In the genomic region with DNA sequence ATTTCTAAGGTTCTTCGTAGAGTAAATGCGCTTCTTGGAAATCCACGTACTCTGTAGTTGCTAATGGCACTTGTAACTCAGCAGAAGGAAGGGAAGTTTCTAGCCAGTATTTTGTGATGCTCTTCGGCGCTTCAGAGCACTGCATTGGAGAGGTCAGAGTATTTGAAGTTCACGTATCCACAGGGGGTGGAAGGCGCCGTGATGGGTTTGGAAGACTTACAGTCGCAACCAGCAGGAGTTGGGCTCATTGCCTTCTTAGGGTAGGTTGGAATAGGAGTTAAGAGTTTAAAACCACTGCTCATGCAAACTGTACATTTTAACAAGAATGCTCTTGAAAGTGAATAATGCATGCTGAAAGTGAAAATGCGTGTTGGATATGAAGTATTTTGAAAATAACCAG, we compare ENCODE assay signal across 15 cellular contexts. TPM values are rescaled to one million over a fixed set of nuclear protein-coding genes. Genes with fewer than 3 reads are reported as not detected.
DNase-seq lines count a peak whose midpoint lies in the region; ATAC-seq, FAIRE-seq and TF ChIP-seq lines count a peak whose summit lies in the region.
"Had no signal": no experiment of that assay in that cellular context is flagged by ENCODE, and none has a peak within 500 bp of the region (broad histone marks: within the 10 kb centered on the region; RNA-seq: fewer than 3 reads in every experiment).

No MANE protein-coding gene starts in this region.

- H3K9me3 Mint-ChIP-seq in activated CD4-positive, alpha-beta T cell treated with anti-CD3 and anti-CD28 coated beads for 36 hours (ENCODE audit: low read depth): no peaks in the 10 kb centered on the region
- H3K9me3 Mint-ChIP-seq in naive B cell: no peaks in the 10 kb centered on the region

- no peak overlapping the region for H2AFZ ChIP-seq in GM12878 (ENCODE audit: control insufficient read depth, low read depth, low read length)

- peak overlapping the region; percentile 68 for H3K4me2 ChIP-seq in GM12878 (ENCODE audit: control insufficient read depth, insufficient read depth)

- peak overlapping the region; percentile 97 for H3K27ac Mint-ChIP-seq in activated CD4-positive, alpha-beta T cell treated with anti-CD3 and anti-CD28 coated beads for 36 hours
- peak overlapping the region in 3 of 6 donors; percentile 69 to 89 (median 79) for H3K27ac Mint-ChIP-seq in naive B cell

- H3K36me3 ChIP-seq in H7 (replicated peaks; ENCODE audit: control insufficient read depth, insufficient read depth, low read length) (peaks cover 8% of the 10 kb centered on the region), GM12878 (ENCODE audit: control insufficient read depth in 2 of 2, insufficient read depth in 2 of 2, low read length in 1 of 2) (peaks cover 33 to 46% of the 10 kb centered on the region in 2 experiments)

- TF ChIP-seq POLR2A in GM12878 (IDR thresholded peaks at IDR 0.05; ENCODE audit: low read depth, low read length): no peak

- no peak for TF ChIP-seq CTCF in GM12878 (IDR thresholded peaks at IDR 0.05 in 2 of 3, conservative IDR thresholded peaks at IDR 0.05 in 1 of 3; ENCODE audit: control insufficient read depth in 2 of 3, extremely low read depth in 1 of 3, insufficient read depth in 1 of 3, low read depth in 3 of 3, low read length in 3 of 3)

- POLR2A ChIA-PET in activated CD4-positive, alpha-beta T cell treated with anti-CD3 and anti-CD28 coated beads for 36 hours (lab: Charles Lee): no interaction called here
- POLR2A ChIA-PET in GM12878 (lab: Charles Lee): no interaction called here

- H3K4me1 ChIP-seq in GM12878 (ENCODE audit: control insufficient read depth, insufficient read depth, low read length): peaks cover 28% of the 10 kb centered on the region
- H3K4me1 ChIP-seq: SJSA1 had no signal

- H3K4me1 Mint-ChIP-seq in activated CD4-positive, alpha-beta T cell treated with anti-CD3 and anti-CD28 coated beads for 36 hours: peaks cover 50% of the 10 kb centered on the region
- peaks cover 25 to 45% (median 39%) of the 10 kb centered on the region in 3 donors for H3K4me1 Mint-ChIP-seq in naive B cell

- H4K20me1 ChIP-seq in GM12878 (ENCODE audit: control insufficient read depth, insufficient read depth): no peaks in the 10 kb centered on the region

- no peak for FAIRE-seq in GM12878 (lab: Jason Lieb, UNC)
- FAIRE-seq: A204.1, colon had no signal

- no peak overlapping the region; the same call in 1 of the 2 replicates for H3K9ac ChIP-seq in GM12878 (ENCODE audit: control insufficient read depth, insufficient read depth, low read length)

- no peak for ATAC-seq in activated CD4-positive, alpha-beta T cell treated with anti-CD3 and anti-CD28 coated beads for 36 hours
- ATAC-seq in GM12878 (no peak), naive B cell (ENCODE audit: low read depth in 2 of 2) (no peak), HG02763 (IDR thresholded peaks at IDR 0.05; ENCODE audit: unreplicated experiment) (no peak), GM19463 (IDR thresholded peaks at IDR 0.05; ENCODE audit: unreplicated experiment) (no peak)

- H3K4me3 Mint-ChIP-seq in activated CD4-positive, alpha-beta T cell treated with anti-CD3 and anti-CD28 coated beads for 36 hours: peak overlapping the region; percentile 74
- peak overlapping the region in 5 of 8 donors; percentile 50 to 85 (median 77) for H3K4me3 Mint-ChIP-seq in naive B cell

- H3K36me3 Mint-ChIP-seq in activated CD4-positive, alpha-beta T cell treated with anti-CD3 and anti-CD28 coated beads for 36 hours (ENCODE audit: low read depth): peaks cover 54% of the 10 kb centered on the region
- H3K36me3 Mint-ChIP-seq in naive B cell: peaks cover 7 to 9% of the 10 kb centered on the region in 2 donors

- WGBS in GM12878 (ENCODE audit: insufficient coverage, insufficient replicate concordance, low lambda C conversion rate, missing lambda C conversion rate): 92% methylated on average over 10 of the region's 10 CpGs

- peak overlapping the region; percentile 77 for H3K27ac ChIP-seq in GM12878 (ENCODE audit: control insufficient read depth, insufficient read depth)
- H3K27ac ChIP-seq: SJSA1, thoracic aorta, WERI-Rb-1 had no signal

- CTCF ChIA-PET in activated CD4-positive, alpha-beta T cell treated with anti-CD3 and anti-CD28 coated beads for 36 hours (lab: Charles Lee): interaction anchor here (0.7 to 1.6 kb wide), 2 partner anchors 164 to 167 kb away, joined by 3 to 8 read pairs; no protein-coding TSS in a partner anchor
- CTCF ChIA-PET in GM12878 (lab: Yijun Ruan, JAX): interaction anchor here (1.3 kb wide), 1 partner anchor 9 kb away, joined by 4 read pairs; no protein-coding TSS in a partner anchor

- in situ Hi-C loops in GM12878 (cut with MboI): loop anchor here (25.0 kb wide), 1 partner anchor 376 kb away; no protein-coding TSS in a partner anchor

- no peak for TF ChIP-seq EP300 in GM12878 (IDR thresholded peaks at IDR 0.05; ENCODE audit: borderline replicate concordance in 1 of 2, control insufficient read depth in 1 of 2, low read depth in 2 of 2, low read length in 2 of 2)

- H3K79me2 ChIP-seq in GM12878 (ENCODE audit: control insufficient read depth, insufficient read depth, low read length): peaks cover 46% of the 10 kb centered on the region

- H3K9me3 ChIP-seq in GM12878 (replicated peaks; ENCODE audit: control insufficient read depth, insufficient read depth, low read length): peaks cover 11% of the 10 kb centered on the region; the same call in 2 of the 3 replicates
- H3K9me3 ChIP-seq: SJSA1, thoracic aorta had no signal

- BruUV-seq in GM12878 (replicated peaks; lab: Mats Ljungman, UMichigan): no TSS peak

- SMC1A ChIA-PET in GM12878 (lab: Charles Lee; ENCODE audit: uncharacterized antibody, unreplicated experiment): interaction anchor here (1.3 to 2.1 kb wide), 3 partner anchors 40 to 164 kb away, joined by 3 to 10 read pairs (median 5); no protein-coding TSS in a partner anchor

- no peak for TF ChIP-seq RAD21 in GM12878 (IDR thresholded peaks at IDR 0.05; ENCODE audit: insufficient read depth, low read depth, low read length)

- RAD21 ChIA-PET in GM12878 (lab: Charles Lee; ENCODE audit: unreplicated experiment): interaction anchor here (1.0 kb wide), 1 partner anchor 9 kb away, joined by 3 read pairs; no protein-coding TSS in a partner anchor

- no peak for DNase-seq in activated CD4-positive, alpha-beta T cell treated with anti-CD3 and anti-CD28 coated beads for 36 hours
- DNase-seq in activated CD4-positive, alpha-beta T cell treated with anti-CD3 and anti-CD28 coated beads for 48 hours: no peak
- peak; percentile 60 for DNase-seq in H7
- DNase-seq in GM12878 (ENCODE audit: low read depth, low spot score): no peak
- no peak for DNase-seq in naive B cell
- no peak for DNase-seq in NCI-H2171 (lab: John Stamatoyannopoulos, UW)
- DNase-seq: occipital lobe, WERI-Rb-1 had no signal

- H3K4me3 ChIP-seq in H7 (ENCODE audit: insufficient read depth, low read depth, low read length) (no peak overlapping the region), GM12878 (no peak overlapping the region)
- H3K4me3 ChIP-seq: SJSA1, thoracic aorta had no signal

- no peaks in the 10 kb centered on the region for H3K27me3 Mint-ChIP-seq in activated CD4-positive, alpha-beta T cell treated with anti-CD3 and anti-CD28 coated beads for 36 hours
- no peaks in the 10 kb centered on the region for H3K27me3 Mint-ChIP-seq in naive B cell

- intact Hi-C loops in activated CD4-positive, alpha-beta T cell treated with anti-CD3 and anti-CD28 coated beads for 36 hours (cut with DNase I, micrococcal nuclease): loop anchor here in 1 of 2 experiments (5.0 to 10.0 kb wide), 2 partner anchors 116 to 388 kb away; no protein-coding TSS in a partner anchor
- intact Hi-C loops in GM12878 (cut with micrococcal nuclease; ENCODE audit: unreplicated experiment): loop anchor here (10.0 kb wide), 1 partner anchor 838 kb away; no protein-coding TSS in a partner anchor

- H3K27me3 ChIP-seq in H7 (ENCODE audit: control insufficient read depth, insufficient read depth, low read length): no peaks in the 10 kb centered on the region
- H3K27me3 ChIP-seq in GM12878 (replicated peaks in 1 of 2; ENCODE audit: control insufficient read depth in 2 of 2, insufficient read depth in 2 of 2, low read length in 1 of 2): no peaks in the 10 kb centered on the region
- H3K27me3 ChIP-seq: SJSA1 had no signal

TF ChIP-seq in GM12878, 131 proteins besides CTCF, POLR2A, EP300 and RAD21 (continues in another document):
- TF ChIP-seq, protein P1, sequence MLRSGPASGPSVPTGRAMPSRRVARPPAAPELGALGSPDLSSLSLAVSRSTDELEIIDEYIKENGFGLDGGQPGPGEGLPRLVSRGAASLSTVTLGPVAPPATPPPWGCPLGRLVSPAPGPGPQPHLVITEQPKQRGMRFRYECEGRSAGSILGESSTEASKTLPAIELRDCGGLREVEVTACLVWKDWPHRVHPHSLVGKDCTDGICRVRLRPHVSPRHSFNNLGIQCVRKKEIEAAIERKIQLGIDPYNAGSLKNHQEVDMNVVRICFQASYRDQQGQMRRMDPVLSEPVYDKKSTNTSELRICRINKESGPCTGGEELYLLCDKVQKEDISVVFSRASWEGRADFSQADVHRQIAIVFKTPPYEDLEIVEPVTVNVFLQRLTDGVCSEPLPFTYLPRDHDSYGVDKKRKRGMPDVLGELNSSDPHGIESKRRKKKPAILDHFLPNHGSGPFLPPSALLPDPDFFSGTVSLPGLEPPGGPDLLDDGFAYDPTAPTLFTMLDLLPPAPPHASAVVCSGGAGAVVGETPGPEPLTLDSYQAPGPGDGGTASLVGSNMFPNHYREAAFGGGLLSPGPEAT (IDR thresholded peaks at IDR 0.05; ENCODE audit: low read depth): no peak
- no peak for TF ChIP-seq MEF2A (IDR thresholded peaks at IDR 0.05; ENCODE audit: insufficient read depth, low read depth, low read length)
- TF ChIP-seq DPF2 (IDR thresholded peaks at IDR 0.05): no peak

RNA-seq across cellular contexts. Expression of gene SHH, which starts 49.1 kb away (rescaled TPM):
- total RNA-seq in activated CD4-positive, alpha-beta T cell treated with anti-CD3 and anti-CD28 coated beads for 36 hours: not detected
- total RNA-seq in H7 (2014; rRNA removed; shearing (Covaris generic)): 1.5 and 4.6 TPM in 2 replicates
- total RNA-seq in GM12878 (2013; cell fraction: nucleolus; rRNA removed): not detected in 2 replicates
- total RNA-seq in GM12878 (2014; rRNA removed) (not detected in 2 replicates), GM12878 (2014; rRNA removed; fragmentation: Illumina TruSeq; extraction: Trizol) (not detected in 2 replicates), GM12878 (2021) (not detected in 2 replicates)
- not detected for polyA plus RNA-seq in GM12878 (2011; ENCODE audit: low read depth)
- polyA plus RNA-seq in GM12878 (2011; rRNA removed) (not detected in 2 replicates), GM12878 (2014; fragmentation: Illumina TruSeq; extraction: Trizol) (not detected in 2 replicates), GM12878 (2014; fragmentation: Nextera tagmentation; extraction: Ambion mirVana) (not detected), GM12878 (2014; rRNA removed) (not detected in 2 replicates), GM12878 (2016; fragmentation: Nextera tagmentation; extraction: Ambion mirVana) (not detected), naive B cell (ENCODE audit: low read depth in 6 of 6) (under 1 TPM in 1 of 6 donors, not detected in 5; 0.17 TPM)
- polyA plus RNA-seq in GM12878 (2011; cell fraction: cytosol; rRNA removed): 0.02 TPM in 1 of 2 replicates, not detected in the other
- polyA plus RNA-seq in GM12878 (2011; cell fraction: nucleus; rRNA removed): 0.01 TPM in 1 of 2 replicates, not detected in the other
- polyA plus RNA-seq in GM12878 (2012): not detected in 2 replicates
- polyA minus RNA-seq in GM12878 (2011; rRNA and poly(A)+ RNA removed): not detected in 2 replicates
- polyA minus RNA-seq in GM12878 (2011; cell fraction: cytosol; rRNA and poly(A)+ RNA removed): not detected in 2 replicates
- polyA minus RNA-seq in GM12878 (2011; cell fraction: nucleus; rRNA and poly(A)+ RNA removed): not detected in 2 replicates
- total RNA-seq: lower leg skin, SJSA1 had no signal
